Comparison of ENCODE assay signal across 8 cellular contexts in genomic region chr9:98974994-98975712, GRCh38. TPM values are rescaled to one million over a fixed set of nuclear protein-coding genes. Genes with fewer than 3 reads are reported as not detected.
DNase-seq lines count a peak whose midpoint lies in the region; ATAC-seq and TF ChIP-seq lines count a peak whose summit lies in the region.

No MANE protein-coding gene starts in this region.

- H3F3A ChIP-seq in smooth muscle cell (ENCODE audit: low read depth) = peaks cover 10% of the 10 kb centered on the region

- peak; percentile 83 for ATAC-seq in HG02763 (IDR thresholded peaks at IDR 0.05; ENCODE audit: unreplicated experiment)
- peak; percentile 84 for ATAC-seq in body of pancreas

- intact Hi-C loops in body of pancreas (cut with DNase I) = no loop called here

- H3K9ac ChIP-seq in smooth muscle cell (ENCODE audit: low read depth) = no peak overlapping the region

- TF ChIP-seq CTCF in body of pancreas (IDR thresholded peaks at IDR 0.05) (peak; percentile 95 to 98 (median 97)), smooth muscle cell (IDR thresholded peaks at IDR 0.05; ENCODE audit: borderline replicate concordance, insufficient read depth, poor library complexity, severe bottlenecking) (peak; percentile 93)

- peak in 1 of 3 donors; percentile 37 for TF ChIP-seq POLR2A in body of pancreas (IDR thresholded peaks at IDR 0.05)

- DNase-seq in NCI-H1417 (lab: John Stamatoyannopoulos, UW) (peak; percentile 33 to 68 (median 63)), NCI-H1417 treated with DMSO at 0.1 percent for 48 hours (lab: John Stamatoyannopoulos, UW) (no peak), NCI-H187 treated with DMSO at 0.1 percent for 48 hours (lab: John Stamatoyannopoulos, UW) (peak; percentile 0), UCSD-AML1 (lab: John Stamatoyannopoulos, UW; ENCODE audit: unreplicated experiment) (peak; percentile 72), body of pancreas (peak; percentile 89 to 93 (median 91)), iPS-NIHi7 (ENCODE audit: extremely low spot score) (peak; percentile 94), smooth muscle cell (lab: John Stamatoyannopoulos, UW; ENCODE audit: unreplicated experiment) (peak; percentile 57)

- no peak overlapping the region for H2AFZ ChIP-seq in smooth muscle cell (ENCODE audit: low read depth)

- H3K4me1 ChIP-seq in body of pancreas (peaks cover 57% of the 10 kb centered on the region), smooth muscle cell (ENCODE audit: low read depth) (peaks cover 31% of the 10 kb centered on the region)

- H3K4me2 ChIP-seq in smooth muscle cell = peak overlapping the region; percentile 81

- WGBS in body of pancreas, 2 donors = 8 to 13% methylated on average over 12 to 33 of the region's 33 CpGs
- WGBS in smooth muscle cell (ENCODE audit: low lambda C conversion rate) = 24% methylated on average over 33 of the region's 33 CpGs

- H4K20me1 ChIP-seq in smooth muscle cell (ENCODE audit: low read depth) = no peaks in the 10 kb centered on the region

- no peaks in the 10 kb centered on the region for H3K9me3 ChIP-seq in body of pancreas
- no peaks in the 10 kb centered on the region for H3K9me3 ChIP-seq in smooth muscle cell (replicated peaks; ENCODE audit: low read depth)

- H3K79me2 ChIP-seq in smooth muscle cell (ENCODE audit: low read depth) = peaks cover 71% of the 10 kb centered on the region

- no peak overlapping the region for H3K4me3 ChIP-seq in body of pancreas
- H3K4me3 ChIP-seq in smooth muscle cell = peak overlapping the region; percentile 19

- peak overlapping the region in 3 of 4 donors; percentile 60 to 71 (median 71) for H3K27ac ChIP-seq in body of pancreas
- H3K27ac ChIP-seq in smooth muscle cell (ENCODE audit: low read depth) = no peak overlapping the region

- H3K27me3 ChIP-seq in body of pancreas (no peaks in the 10 kb centered on the region), smooth muscle cell (ENCODE audit: low read depth) (no peaks in the 10 kb centered on the region)

- H3K36me3 ChIP-seq in body of pancreas (replicated peaks in 1 of 2; ENCODE audit: insufficient read depth in 1 of 2, low read depth in 2 of 2) = no peaks in the 10 kb centered on the region
- H3K36me3 ChIP-seq in smooth muscle cell (ENCODE audit: low read depth) = no peaks in the 10 kb centered on the region

RNA-seq across cellular contexts. Expression of gene COL15A1, which starts 31.4 kb away (rescaled TPM):
- total RNA-seq in body of pancreas (10 to 100 TPM in 1 of 2 donors, 1 to 10 TPM in 1; 6.7 to 55.4 TPM), smooth muscle cell (222 and 313 TPM in 2 replicates)
- 167 and 293 TPM in 2 replicates for polyA plus RNA-seq in smooth muscle cell
